10 cellular contexts compared by ENCODE assay signal in the genomic region with DNA sequence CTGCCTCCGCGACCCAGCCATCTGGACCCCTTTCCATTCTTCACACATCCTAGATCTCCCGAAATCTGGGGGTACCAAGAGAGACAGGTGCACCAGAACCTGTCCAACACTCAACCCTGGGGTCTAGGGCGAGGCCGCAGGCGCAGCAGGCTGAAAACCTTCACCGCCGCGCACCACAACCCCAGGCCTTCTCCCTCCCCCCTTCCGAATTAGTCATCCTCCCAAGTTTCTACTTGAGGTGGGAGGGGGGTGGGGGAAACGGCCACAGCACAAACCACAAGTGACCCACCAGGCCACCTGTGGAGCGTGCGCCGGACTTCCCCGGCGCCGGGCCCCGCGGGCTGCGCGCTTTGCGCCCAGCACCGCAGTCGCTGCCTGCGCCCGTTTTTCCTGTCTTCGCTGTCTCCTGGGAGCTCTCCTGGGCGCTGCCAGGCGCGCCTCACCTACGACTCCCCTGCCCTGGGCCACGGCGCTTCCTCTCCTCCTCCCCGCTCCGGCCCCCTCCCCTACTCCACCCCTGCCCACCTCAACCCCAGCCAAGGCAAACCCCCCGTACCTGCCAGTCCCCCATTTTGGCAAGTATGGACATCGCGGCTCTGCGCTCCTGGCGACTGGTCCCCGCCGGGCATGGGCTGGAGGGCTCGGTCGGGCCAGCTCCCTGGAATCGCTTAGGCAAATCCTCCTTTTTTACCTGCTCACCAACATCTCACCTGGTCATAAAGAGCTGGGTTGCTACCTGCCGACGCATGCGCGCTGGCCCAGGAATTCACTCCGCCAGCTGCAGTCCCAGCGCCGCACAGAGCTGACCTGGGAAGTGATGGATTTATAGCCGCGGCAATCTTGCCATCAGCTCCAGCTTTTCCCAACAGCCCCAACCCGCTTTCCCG. TPM values are rescaled to one million over a fixed set of nuclear protein-coding genes. Genes with fewer than 3 reads are reported as not detected.
DNase-seq lines count a peak whose midpoint lies in the region; ATAC-seq and TF ChIP-seq lines count a peak whose summit lies in the region.
"Had no signal": no experiment of that assay in that cellular context is flagged by ENCODE, and none has a peak within 500 bp of the region (broad histone marks: within the 10 kb centered on the region; RNA-seq: fewer than 3 reads in every experiment).

No MANE protein-coding gene starts in this region.

- POLR2A ChIA-PET in Panc1 (lab: Charles Lee), result interaction anchor here (0.6 kb wide), 1 partner anchor 314 kb away, joined by 4 read pairs; no protein-coding TSS in a partner anchor

- ATAC-seq in GM21786 (IDR thresholded peaks at IDR 0.05; ENCODE audit: unreplicated experiment) (peak; percentile 24), Panc1 (peak; percentile 65), GM21390 (IDR thresholded peaks at IDR 0.05; ENCODE audit: unreplicated experiment) (no peak)

- in situ Hi-C loops in ACHN (cut with HindIII; ENCODE audit: low pct_ligation_motif_present, low pct_unique_long_range_greater_than_20kb, low sequenced_read_pairs) (no loop called here), Panc1 (cut with HindIII; ENCODE audit: low pct_unique_long_range_greater_than_20kb, low sequenced_read_pairs) (no loop called here)

- H3K36me3 ChIP-seq in Panc1 (ENCODE audit: control insufficient read depth, insufficient read depth, low read length) (no peaks in the 10 kb centered on the region), iPS-20b (ENCODE audit: insufficient read depth, low read depth, low read length) (no peaks in the 10 kb centered on the region)
- H3K36me3 ChIP-seq: HAP-1 had no signal

- no peak for TF ChIP-seq CTCF in Panc1 (IDR thresholded peaks at IDR 0.05)

- H3K9me3 ChIP-seq in Panc1 (ENCODE audit: control insufficient read depth, insufficient read depth, low read depth, low read length), result no peaks in the 10 kb centered on the region
- peaks cover 16% of the 10 kb centered on the region; the same call in 1 of the 2 replicates for H3K9me3 ChIP-seq in iPS-20b (ENCODE audit: insufficient read depth, low read depth, low read length)
- H3K9me3 ChIP-seq: HAP-1 had no signal

- no TSS peak for BruUV-seq in Panc1 (replicated peaks; lab: Mats Ljungman, UMichigan)

- H3K27ac ChIP-seq in Panc1 (ENCODE audit: low read length), result peak overlapping the region; percentile 99
- H3K27ac ChIP-seq in iPS-20b (ENCODE audit: low read length), result no peak overlapping the region

- DNase-seq in ACHN, result peak; percentile 62
- no peak for DNase-seq in Panc1 (ENCODE audit: low read depth, low spot score)
- DNase-seq in NCI-H82 treated with DMSO at 0.1 percent for 48 hours (lab: John Stamatoyannopoulos, UW; ENCODE audit: unreplicated experiment), result no peak
- no peak for DNase-seq in globus pallidus (ENCODE audit: low spot score)
- no peak for DNase-seq in amniotic stem cell (lab: John Stamatoyannopoulos, UW)
- DNase-seq: activated CD8-positive, alpha-beta memory T cell treated with anti-CD3 and anti-CD28 coated beads, Interleukin-2, amount 50 U/mL, for 4 hours had no signal

- peak overlapping the region; percentile 47 to 68 for H3K4me3 ChIP-seq in Panc1 (ENCODE audit: low read depth in 2 of 2, low read length in 2 of 2)
- peak overlapping the region; percentile 43 for H3K4me3 ChIP-seq in iPS-20b (ENCODE audit: low read length)
- H3K4me3 ChIP-seq: HAP-1 had no signal

- no peak overlapping the region for H3K9ac ChIP-seq in iPS-20b (ENCODE audit: low read depth, low read length)

- peaks cover 55% of the 10 kb centered on the region for H3K4me1 ChIP-seq in Panc1 (ENCODE audit: control insufficient read depth, insufficient read depth, low read length)
- H3K4me1 ChIP-seq in iPS-20b (ENCODE audit: insufficient read depth, low read length), result peaks cover 15% of the 10 kb centered on the region

- H3K27me3 ChIP-seq in Panc1 (ENCODE audit: control insufficient read depth, insufficient read depth, low read length) (no peaks in the 10 kb centered on the region), iPS-20b (ENCODE audit: insufficient read depth, low read length) (peaks cover 100% of the 10 kb centered on the region)

- CTCF ChIA-PET in Panc1 (lab: Charles Lee), result no interaction called here

- intact Hi-C loops in Panc1 (cut with micrococcal nuclease; ENCODE audit: unreplicated experiment), result no loop called here

RNA-seq across cellular contexts. Expression of a gene that starts 4.2 kb away (rescaled TPM):
- 83.9 TPM for total RNA-seq in Panc1 (2021; ENCODE audit: unreplicated experiment)
- polyA plus RNA-seq in Panc1 (2012; ENCODE audit: insufficient read length), result 95.0 TPM
